ENCODE assay signal across 1 cellular context in genomic region chr1:222843434-222844107, GRCh38.
A peak's percentile ranks its signal among the peaks of the same experiment; 100 is the strongest.
TF ChIP-seq lines count a peak whose summit lies in the region.

No MANE protein-coding gene starts in this region.

TF ChIP-seq in HepG2, 621 proteins besides CTCF, POLR2A, EP300 and RAD21 (continued from another document):
- TF ChIP-seq AKNA (CRISPR knock-in tag; IDR thresholded peaks at IDR 0.05; ENCODE audit: borderline replicate concordance) (no peak), KDM5A (IDR thresholded peaks at IDR 0.05; ENCODE audit: borderline replicate concordance, low read length) (no peak), ZNF468 (CRISPR knock-in tag; IDR thresholded peaks at IDR 0.05) (no peak), HNRNPUL1 (IDR thresholded peaks at IDR 0.05; ENCODE audit: low read depth, low read length) (peak; percentile 74), ZFP62 (CRISPR knock-in tag; IDR thresholded peaks at IDR 0.05) (no peak)
